ENCODE assay signal across 8 cellular contexts in the genomic region with DNA sequence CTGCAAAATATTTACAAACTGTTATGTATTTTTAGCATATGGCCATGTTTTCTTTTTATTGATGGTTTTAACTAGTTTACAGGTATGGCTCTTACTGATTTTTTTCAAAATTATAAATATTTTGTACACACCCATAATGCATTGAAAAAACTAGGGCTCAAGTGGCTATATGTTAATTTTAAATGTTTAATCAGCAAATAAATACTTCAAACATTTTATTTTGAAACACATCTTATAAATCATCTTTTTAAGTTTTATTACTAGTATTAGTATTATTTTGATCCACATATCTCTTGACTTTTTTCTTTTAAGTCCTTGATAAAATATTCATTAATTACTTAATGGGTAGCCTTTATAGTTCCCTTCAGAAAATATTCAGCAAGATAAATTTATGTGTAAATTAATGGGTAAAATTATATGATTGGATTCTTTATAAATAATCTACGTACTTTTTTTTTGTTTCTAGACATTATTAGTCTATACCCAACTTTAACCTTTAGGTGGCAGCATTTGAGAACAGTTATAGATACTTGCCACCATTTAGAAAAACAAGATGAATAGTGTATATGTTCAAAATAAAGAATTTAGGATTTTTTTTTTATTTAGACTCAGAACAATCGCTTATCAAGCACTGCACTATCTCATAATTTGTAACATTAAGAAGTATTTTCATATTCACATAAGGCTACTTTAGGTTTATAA.
DNase-seq lines count a peak whose midpoint lies in the region; ATAC-seq and FAIRE-seq lines count a peak whose summit lies in the region.

No MANE protein-coding gene starts in this region.

- POLR2A ChIA-PET in activated CD4-positive, alpha-beta memory T cell treated with anti-CD3 and anti-CD28 coated beads for 36 hours (lab: Charles Lee): no interaction called here

- H3K4me3 Mint-ChIP-seq in activated CD4-positive, alpha-beta memory T cell treated with anti-CD3 and anti-CD28 coated beads for 36 hours: no peak overlapping the region

- no peaks in the 10 kb centered on the region for H3K9me3 Mint-ChIP-seq in activated CD4-positive, alpha-beta memory T cell treated with anti-CD3 and anti-CD28 coated beads for 36 hours

- H3K27me3 Mint-ChIP-seq in activated CD4-positive, alpha-beta memory T cell treated with anti-CD3 and anti-CD28 coated beads for 36 hours: no peaks in the 10 kb centered on the region

- FAIRE-seq in RCC 7860 (lab: Jason Lieb, UNC): peak; percentile 91

- ATAC-seq in HG03432 (IDR thresholded peaks at IDR 0.05; ENCODE audit: unreplicated experiment): peak; percentile 80

- intact Hi-C loops in activated CD4-positive, alpha-beta memory T cell treated with anti-CD3 and anti-CD28 coated beads for 36 hours (cut with micrococcal nuclease): no loop called here
- intact Hi-C loops in head of caudate nucleus (cut with DNase I): loop anchor here (5.0 kb wide), 1 partner anchor 90 kb away; no protein-coding TSS in a partner anchor

- no peaks in the 10 kb centered on the region for H3K36me3 Mint-ChIP-seq in activated CD4-positive, alpha-beta memory T cell treated with anti-CD3 and anti-CD28 coated beads for 36 hours

- DNase-seq in DMS 273 (lab: John Stamatoyannopoulos, UW; ENCODE audit: unreplicated experiment) (peak; percentile 41), DMS 273 treated with DMSO at 0.1 percent for 48 hours (lab: John Stamatoyannopoulos, UW) (no peak), RCC 7860 (ENCODE audit: low spot score) (peak; percentile 27), iPS-NIHi7 (ENCODE audit: extremely low spot score) (peak; percentile 9), activated T-cell treated with anti-CD3 and anti-CD28 coated beads for 4 hours (no peak), head of caudate nucleus (no peak)
- no peak for DNase-seq in activated CD4-positive, alpha-beta memory T cell treated with anti-CD3 and anti-CD28 coated beads for 36 hours

- no peak overlapping the region for H3K27ac Mint-ChIP-seq in activated CD4-positive, alpha-beta memory T cell treated with anti-CD3 and anti-CD28 coated beads for 36 hours

- no peaks in the 10 kb centered on the region for H3K4me1 Mint-ChIP-seq in activated CD4-positive, alpha-beta memory T cell treated with anti-CD3 and anti-CD28 coated beads for 36 hours (ENCODE audit: low read depth)

- CTCF ChIA-PET in activated CD4-positive, alpha-beta memory T cell treated with anti-CD3 and anti-CD28 coated beads for 36 hours (lab: Charles Lee): no interaction called here

Comparison
In these comparisons a context has a peak if more than half of its experiments do, and no peak if none do; other contexts are left out.
1. DNase-seq: peak in DMS 273 (single experiment), RCC 7860 (single experiment) and iPS-NIHi7 (single experiment); none in DMS 273 treated with DMSO at 0.1 percent for 48 hours (single experiment), activated T-cell treated with anti-CD3 and anti-CD28 coated beads for 4 hours (single experiment), activated CD4-positive, alpha-beta memory T cell treated with anti-CD3 and anti-CD28 coated beads for 36 hours (single experiment) and head of caudate nucleus (0 of 42).